In genomic region chr1:156693858-156694562, GRCh38 we compare ENCODE assay signal across 10 cellular contexts. TPM values are rescaled to one million over a fixed set of nuclear protein-coding genes. Genes with fewer than 3 reads are reported as not detected.
DNase-seq lines count a peak whose midpoint lies in the region; ATAC-seq, FAIRE-seq and TF ChIP-seq lines count a peak whose summit lies in the region.
"Had no signal": no experiment of that assay in that cellular context is flagged by ENCODE, and none has a peak within 500 bp of the region (broad histone marks: within the 10 kb centered on the region; RNA-seq: fewer than 3 reads in every experiment).

No MANE protein-coding gene starts in this region.

- no peaks in the 10 kb centered on the region for H3K9me3 ChIP-seq in H1 (ENCODE audit: insufficient read depth in 2 of 2, low read depth in 1 of 2, low read length in 1 of 2)
- H3K9me3 ChIP-seq in testis, result no peaks in the 10 kb centered on the region
- H3K9me3 ChIP-seq: SJSA1 had no signal

- H3K23ac ChIP-seq in H1 (ENCODE audit: insufficient read length), result no peak overlapping the region

- 29% methylated on average over 7 of the region's 8 CpGs; no CpG with 5 or more reads in 1 of the 2 experiments for WGBS in H1 (ENCODE audit: extremely low coverage in 1 of 2, insufficient coverage in 1 of 2, insufficient read length in 1 of 2, insufficient replicate concordance in 2 of 2, low coverage in 1 of 2, low lambda C conversion rate in 2 of 2, missing lambda C conversion rate in 1 of 2), 2 experiments
- WGBS in testis, 2 donors, result 74 to 76% methylated on average over 7 to 8 of the region's 8 CpGs

- TF ChIP-seq POLR2A in H1 (IDR thresholded peaks at IDR 0.05; ENCODE audit: control extremely low read depth in 1 of 2, low read depth in 2 of 2, low read length in 2 of 2), result no peak
- no peak for TF ChIP-seq POLR2A in testis (IDR thresholded peaks at IDR 0.05)

- POLR2A ChIA-PET in H1 (lab: Charles Lee; ENCODE audit: partially characterized antibody), result interaction anchor here (0.6 to 13.9 kb wide), 12 partner anchors 10 to 166 kb away, joined by 3 to 530 read pairs (median 6); partner anchors contain the start of genes CRABP2, ISG20L2, METTL25B and NES

- H3K56ac ChIP-seq in H1 (replicated peaks; ENCODE audit: insufficient read length, low read depth, low read length), result peak overlapping the region; percentile 70

- H2AFZ ChIP-seq in H1 (ENCODE audit: low read length), result no peak overlapping the region

- H2BK20ac ChIP-seq in H1 (ENCODE audit: low read length), result peak overlapping the region; percentile 94

- no peak for ATAC-seq in HG03469 (IDR thresholded peaks at IDR 0.05; ENCODE audit: unreplicated experiment)

- peak overlapping the region; percentile 74; the same call in 1 of the 2 replicates for H3K27ac ChIP-seq in H1 (ENCODE audit: low read depth, low read length)
- H3K27ac ChIP-seq in testis, result no peak overlapping the region
- H3K27ac ChIP-seq: SJSA1 had no signal

- H2BK15ac ChIP-seq in H1 (ENCODE audit: low read length), result peak overlapping the region; percentile 92; the same call in 1 of the 2 replicates

- peak overlapping the region; percentile 14 to 72 for H3K4me2 ChIP-seq in H1 (ENCODE audit: insufficient read depth in 1 of 2, low read depth in 2 of 2, low read length in 2 of 2)

- intact Hi-C loops in testis (cut with DNase I; ENCODE audit: low total_unique reads), result no loop called here

- TF ChIP-seq CTCF in H1 (IDR thresholded peaks at IDR 0.05; ENCODE audit: control extremely low read depth in 1 of 3, insufficient read depth in 1 of 3, low read depth in 1 of 3, low read length in 3 of 3) (no peak), testis (IDR thresholded peaks at IDR 0.05) (no peak)

- H4K91ac ChIP-seq in H1 (replicated peaks; ENCODE audit: insufficient read length, low read length), result peak overlapping the region; percentile 96

- peaks cover 10% of the 10 kb centered on the region; the same call in 1 of the 2 replicates for H3K23me2 ChIP-seq in H1 (ENCODE audit: low read depth, low read length)

- no peak for TF ChIP-seq EP300 in H1 (IDR thresholded peaks at IDR 0.05; ENCODE audit: borderline replicate concordance in 1 of 2, low read depth in 2 of 2, low read length in 2 of 2)

- H2AK5ac ChIP-seq in H1 (ENCODE audit: low read depth, low read length), result peak overlapping the region; percentile 98

- peak overlapping the region; percentile 93 for H3K18ac ChIP-seq in H1 (ENCODE audit: extremely low read depth, low read length)

- peak overlapping the region; percentile 44 for H4K5ac ChIP-seq in H1 (ENCODE audit: insufficient read length, low read depth, low read length)

- FAIRE-seq in H1 (lab: Jason Lieb, UNC), result no peak
- FAIRE-seq: colon had no signal

- peaks cover 4 to 13% (median 5%) of the 10 kb centered on the region in 4 experiments for H3K36me3 ChIP-seq in H1 (ENCODE audit: control insufficient read depth in 2 of 4, insufficient read depth in 4 of 4, low read length in 3 of 4)
- no peaks in the 10 kb centered on the region for H3K36me3 ChIP-seq in testis (ENCODE audit: low read depth, missing control alignments)
- H3K36me3 ChIP-seq: SJSA1 had no signal

- no peaks in the 10 kb centered on the region for H3K79me2 ChIP-seq in H1 (ENCODE audit: control insufficient read depth in 1 of 2, insufficient read depth in 2 of 2, low read length in 2 of 2)

- H3K4me1 ChIP-seq in H1 (replicated peaks in 1 of 4; ENCODE audit: control insufficient read depth in 3 of 4, insufficient read depth in 4 of 4, low read length in 3 of 4) (peaks cover 24 to 51% (median 38%) of the 10 kb centered on the region in 4 experiments), testis (peaks cover 9% of the 10 kb centered on the region)

- H3K27me3 ChIP-seq in H1 (replicated peaks in 1 of 4; ENCODE audit: control insufficient read depth in 3 of 4, extremely low read depth in 1 of 4, insufficient read depth in 3 of 4, low read length in 3 of 4) (peaks cover 0 to 7% (median 0%) of the 10 kb centered on the region in 4 experiments; a peak in 2 of 7 replicates), testis (no peaks in the 10 kb centered on the region)
- H3K27me3 ChIP-seq: SJSA1 had no signal

- H2BK120ac ChIP-seq in H1 (replicated peaks; ENCODE audit: low read depth, low read length), result peak overlapping the region; percentile 12

- peak overlapping the region in 1 of 4 experiments; percentile 49; a peak in 3 of 8 replicates for H3K4me3 ChIP-seq in H1 (ENCODE audit: extremely low read depth in 1 of 4, insufficient read depth in 2 of 4, low read depth in 3 of 4, low read length in 4 of 4)
- H3K4me3 ChIP-seq in testis, result no peak overlapping the region
- H3K4me3 ChIP-seq: SJSA1 had no signal

- H2BK5ac ChIP-seq in H1 (ENCODE audit: low read depth, low read length), result peak overlapping the region; percentile 97

- TF ChIP-seq RAD21 in H1 (IDR thresholded peaks at IDR 0.05 in 1 of 2, conservative IDR thresholded peaks at IDR 0.05 in 1 of 2; ENCODE audit: low read depth in 2 of 2, low read length in 2 of 2), result no peak

- H3K9ac ChIP-seq in H1 (replicated peaks in 1 of 4; ENCODE audit: extremely low read depth in 1 of 4, low read depth in 3 of 4, low read length in 3 of 4), result peak overlapping the region in 2 of 4 experiments; percentile 28 to 29; a peak in 4 of 7 replicates

- peak overlapping the region; percentile 51; the same call in 1 of the 2 replicates for H4K8ac ChIP-seq in H1 (ENCODE audit: extremely low read depth, insufficient read depth, low read length)

- peak overlapping the region; percentile 99 for H2BK12ac ChIP-seq in H1 (ENCODE audit: low read depth, low read length)

- no peaks in the 10 kb centered on the region for H3K79me1 ChIP-seq in H1 (ENCODE audit: low read depth, low read length)

- H3K14ac ChIP-seq in H1 (ENCODE audit: insufficient read length), result no peak overlapping the region

- DNase-seq in DMS53 (lab: John Stamatoyannopoulos, UW), result peak; percentile 53
- no peak for DNase-seq in DMS53 treated with DMSO at 0.1 percent for 48 hours (lab: John Stamatoyannopoulos, UW; ENCODE audit: unreplicated experiment)
- DNase-seq in H1 (ENCODE audit: low read depth in 1 of 2, low spot score in 2 of 2), result peak in 1 of 2 experiments; percentile 68
- peak; percentile 51 for DNase-seq in testis
- DNase-seq in GF-D8 (lab: John Stamatoyannopoulos, UW), result no peak
- DNase-seq: 8988T; activated CD8-positive, alpha-beta memory T cell treated with anti-CD3 and anti-CD28 coated beads, Interleukin-2, amount 50 U/mL, for 48 hours had no signal

- peak overlapping the region; percentile 73 for H3K4ac ChIP-seq in H1 (replicated peaks; ENCODE audit: insufficient read length, low read depth, low read length)

- CTCF ChIA-PET in H1 (lab: Charles Lee; ENCODE audit: partially characterized antibody), result interaction anchor here (0.8 to 66.0 kb wide), 5 partner anchors 7 to 166 kb away, joined by 3 to 4284 read pairs (median 868); partner anchors contain the start of genes BCAN, CRABP2, HAPLN2 and INSRR

- H4K20me1 ChIP-seq in H1 (replicated peaks in 1 of 2; ENCODE audit: control insufficient read depth in 1 of 2, insufficient read depth in 2 of 2, low read length in 2 of 2), result no peaks in the 10 kb centered on the region

RNA-seq across cellular contexts. Expression of gene CRABP2, which starts 11.4 kb away (rescaled TPM):
- total RNA-seq in H1 (2021; fragmentation: NEBNext Ultra II Directional; extraction: Animal tissue kit (Norgen Biotek cat#: 25700)), result 119 TPM in 2 replicates
- polyA plus RNA-seq in H1 (2011; rRNA removed), result 69.2 and 130 TPM in 2 replicates
- 79.6 TPM for polyA plus RNA-seq in H1 (2011; cell fraction: cytosol; rRNA removed)
- polyA plus RNA-seq in H1 (2011; cell fraction: nucleus; rRNA removed), result 70.9 TPM
- polyA plus RNA-seq in H1 (2012, experiment 1 of 2), result 180 to 343 TPM (median 303 TPM) in 4 replicates
- 318 TPM for polyA plus RNA-seq in H1 (2012, experiment 2 of 2)
- 139 TPM for polyA plus RNA-seq in H1 (2013, experiment 1 of 2)
- polyA plus RNA-seq in H1 (2013, experiment 2 of 2), result 143 TPM
- 8.6 and 12.5 TPM in 2 replicates for polyA minus RNA-seq in H1 (2011; rRNA and poly(A)+ RNA removed)
- polyA minus RNA-seq in H1 (2011; cell fraction: cytosol; rRNA and poly(A)+ RNA removed), result 45.7 TPM
- 11.1 TPM for polyA minus RNA-seq in H1 (2011; cell fraction: nucleus; rRNA and poly(A)+ RNA removed)
- 1 to 10 TPM; 2.1 to 6.8 TPM for total RNA-seq in testis
- 21.0 TPM for polyA plus RNA-seq in testis (ENCODE audit: insufficient read depth, low read depth, low replicate concordance)

RNA-seq across cellular contexts. Expression of gene NES, which starts 16.8 kb away (rescaled TPM):
- total RNA-seq in H1 (2021; fragmentation: NEBNext Ultra II Directional; extraction: Animal tissue kit (Norgen Biotek cat#: 25700)), result 135 and 138 TPM in 2 replicates
- 13.3 and 20.3 TPM in 2 replicates for polyA plus RNA-seq in H1 (2011; rRNA removed)
- polyA plus RNA-seq in H1 (2011; cell fraction: cytosol; rRNA removed), result 21.1 TPM
- polyA plus RNA-seq in H1 (2011; cell fraction: nucleus; rRNA removed), result 54.8 TPM
- polyA plus RNA-seq in H1 (2012, experiment 1 of 2), result 97.4 to 124 TPM (median 113 TPM) in 4 replicates
- 43.3 TPM for polyA plus RNA-seq in H1 (2012, experiment 2 of 2)
- 55.5 TPM for polyA plus RNA-seq in H1 (2013, experiment 1 of 2)
- 53.5 TPM for polyA plus RNA-seq in H1 (2013, experiment 2 of 2)
- polyA minus RNA-seq in H1 (2011; rRNA and poly(A)+ RNA removed), result 17.2 and 19.2 TPM in 2 replicates
- 31.7 TPM for polyA minus RNA-seq in H1 (2011; cell fraction: cytosol; rRNA and poly(A)+ RNA removed)
- 22.7 TPM for polyA minus RNA-seq in H1 (2011; cell fraction: nucleus; rRNA and poly(A)+ RNA removed)
- total RNA-seq in testis, result 10 to 100 TPM; 17.6 to 27.7 TPM
- 20.7 TPM for polyA plus RNA-seq in testis (ENCODE audit: insufficient read depth, low read depth, low replicate concordance)

RNA-seq across cellular contexts. Expression of gene METTL25B, which starts 34.3 kb away (rescaled TPM):
- 28.4 and 31.8 TPM in 2 replicates for total RNA-seq in H1 (2021; fragmentation: NEBNext Ultra II Directional; extraction: Animal tissue kit (Norgen Biotek cat#: 25700))
- polyA plus RNA-seq in H1 (2011; rRNA removed), result 30.1 and 43.1 TPM in 2 replicates
- polyA plus RNA-seq in H1 (2011; cell fraction: cytosol; rRNA removed), result 38.2 TPM
- polyA plus RNA-seq in H1 (2011; cell fraction: nucleus; rRNA removed), result 75.5 TPM
- polyA plus RNA-seq in H1 (2012, experiment 1 of 2), result 30.1 to 33.3 TPM (median 31.2 TPM) in 4 replicates
- polyA plus RNA-seq in H1 (2012, experiment 2 of 2), result 29.8 TPM
- 39.5 TPM for polyA plus RNA-seq in H1 (2013, experiment 1 of 2)
- polyA plus RNA-seq in H1 (2013, experiment 2 of 2), result 35.7 TPM
- 21.0 and 21.3 TPM in 2 replicates for polyA minus RNA-seq in H1 (2011; rRNA and poly(A)+ RNA removed)
- polyA minus RNA-seq in H1 (2011; cell fraction: cytosol; rRNA and poly(A)+ RNA removed), result 21.1 TPM
- 19.6 TPM for polyA minus RNA-seq in H1 (2011; cell fraction: nucleus; rRNA and poly(A)+ RNA removed)
- total RNA-seq in testis, result 10 to 100 TPM; 34.1 to 69.0 TPM
- polyA plus RNA-seq in testis (ENCODE audit: insufficient read depth, low read depth, low replicate concordance), result 50.5 TPM

RNA-seq across cellular contexts. Expression of gene ISG20L2, which starts 34.6 kb away (rescaled TPM):
- 47.5 and 53.1 TPM in 2 replicates for total RNA-seq in H1 (2021; fragmentation: NEBNext Ultra II Directional; extraction: Animal tissue kit (Norgen Biotek cat#: 25700))
- polyA plus RNA-seq in H1 (2011; rRNA removed) (46.9 and 53.0 TPM in 2 replicates), testis (ENCODE audit: insufficient read depth, low read depth, low replicate concordance) (223 TPM)
- polyA plus RNA-seq in H1 (2011; cell fraction: cytosol; rRNA removed), result 41.8 TPM
- 29.0 TPM for polyA plus RNA-seq in H1 (2011; cell fraction: nucleus; rRNA removed)
- 35.0 to 48.9 TPM (median 43.5 TPM) in 4 replicates for polyA plus RNA-seq in H1 (2012, experiment 1 of 2)
- polyA plus RNA-seq in H1 (2012, experiment 2 of 2), result 48.4 TPM
- polyA plus RNA-seq in H1 (2013, experiment 1 of 2), result 50.4 TPM
- 50.3 TPM for polyA plus RNA-seq in H1 (2013, experiment 2 of 2)
- polyA minus RNA-seq in H1 (2011; rRNA and poly(A)+ RNA removed), result 69.4 and 87.6 TPM in 2 replicates
- polyA minus RNA-seq in H1 (2011; cell fraction: cytosol; rRNA and poly(A)+ RNA removed), result 15.5 TPM
- polyA minus RNA-seq in H1 (2011; cell fraction: nucleus; rRNA and poly(A)+ RNA removed), result 40.7 TPM
- total RNA-seq in testis, result 100 to 1,000 TPM in 1 of 2 donors, 10 to 100 TPM in 1; 60.9 to 150 TPM

RNA-seq across cellular contexts. Expression of gene MRPL24, which starts 46.9 kb away (rescaled TPM):
- 34.4 and 35.2 TPM in 2 replicates for total RNA-seq in H1 (2021; fragmentation: NEBNext Ultra II Directional; extraction: Animal tissue kit (Norgen Biotek cat#: 25700))
- 23.4 and 29.7 TPM in 2 replicates for polyA plus RNA-seq in H1 (2011; rRNA removed)
- polyA plus RNA-seq in H1 (2011; cell fraction: cytosol; rRNA removed), result 37.5 TPM
- polyA plus RNA-seq in H1 (2011; cell fraction: nucleus; rRNA removed), result 38.2 TPM
- polyA plus RNA-seq in H1 (2012, experiment 1 of 2), result 35.6 to 51.4 TPM (median 46.6 TPM) in 4 replicates
- 48.1 TPM for polyA plus RNA-seq in H1 (2012, experiment 2 of 2)
- 51.5 TPM for polyA plus RNA-seq in H1 (2013, experiment 1 of 2)
- polyA plus RNA-seq in H1 (2013, experiment 2 of 2), result 51.0 TPM
- polyA minus RNA-seq in H1 (2011; rRNA and poly(A)+ RNA removed), result 19.8 and 22.1 TPM in 2 replicates
- 12.4 TPM for polyA minus RNA-seq in H1 (2011; cell fraction: cytosol; rRNA and poly(A)+ RNA removed)
- polyA minus RNA-seq in H1 (2011; cell fraction: nucleus; rRNA and poly(A)+ RNA removed), result 11.6 TPM
- total RNA-seq in testis, result 10 to 100 TPM; 36.6 to 51.7 TPM
- polyA plus RNA-seq in testis (ENCODE audit: insufficient read depth, low read depth, low replicate concordance), result 101 TPM

Comparison
In these comparisons a context has a peak if more than half of its experiments do, and no peak if none do; other contexts are left out.
1. DNase-seq: peak in DMS53 (single experiment) and testis (single experiment); none in DMS53 treated with DMSO at 0.1 percent for 48 hours (single experiment) and GF-D8 (single experiment).
2. RNA of gene CRABP2, which starts 11.4 kb away (total RNA-seq): 119 TPM in H1; 2.1 to 6.8 TPM in testis; every median in the first group is over 10 times any median in the second.